Comparison of ENCODE assay signal across 15 cellular contexts in genomic region chr1:224234017-224234416, GRCh38. TPM values are rescaled to one million over a fixed set of nuclear protein-coding genes. Genes with fewer than 3 reads are reported as not detected.
DNase-seq lines count a peak whose midpoint lies in the region; ATAC-seq and TF ChIP-seq lines count a peak whose summit lies in the region.
"Had no signal": no experiment of that assay in that cellular context is flagged by ENCODE, and none has a peak within 500 bp of the region (broad histone marks: within the 10 kb centered on the region; RNA-seq: fewer than 3 reads in every experiment).

No MANE protein-coding gene starts in this region.

- no peak for TF ChIP-seq RAD21 in IMR-90 (IDR thresholded peaks at IDR 0.05; ENCODE audit: low read length)

- H2BK15ac ChIP-seq in IMR-90 (ENCODE audit: low read depth, low read length): no peak overlapping the region

- peaks cover 78% of the 10 kb centered on the region for H3K36me3 Mint-ChIP-seq in CD8-positive, alpha-beta T cell
- H3K36me3 Mint-ChIP-seq in central memory CD8-positive, alpha-beta T cell (ENCODE audit: insufficient read depth): peaks cover 42% of the 10 kb centered on the region
- peaks cover 3 to 33% (median 22%) of the 10 kb centered on the region in 5 donors for H3K36me3 Mint-ChIP-seq in naive thymus-derived CD4-positive, alpha-beta T cell

- H3K56ac ChIP-seq in IMR-90 (ENCODE audit: extremely low read depth, insufficient read depth, low read length): no peak overlapping the region

- H2BK120ac ChIP-seq in IMR-90 (ENCODE audit: low read depth, low read length): no peak overlapping the region

- H3K4me1 Mint-ChIP-seq in CD8-positive, alpha-beta T cell (ENCODE audit: low read depth): no peaks in the 10 kb centered on the region
- no peaks in the 10 kb centered on the region for H3K4me1 Mint-ChIP-seq in central memory CD8-positive, alpha-beta T cell
- H3K4me1 Mint-ChIP-seq in naive thymus-derived CD4-positive, alpha-beta T cell: no peaks in the 10 kb centered on the region
- H3K4me1 Mint-ChIP-seq: CD14-positive monocyte; CD8-positive, alpha-beta memory T cell; IgD-negative memory B cell had no signal

- no peak overlapping the region for H2AK9ac ChIP-seq in IMR-90 (replicated peaks; ENCODE audit: low read depth, low read length, poor library complexity)

- dilution Hi-C loops in IMR-90 (cut with HindIII; ENCODE audit: low sequenced_read_pairs, unreplicated experiment): no loop called here

- no peak overlapping the region for H3K23ac ChIP-seq in IMR-90 (ENCODE audit: low read depth, low read length)

- no peaks in the 10 kb centered on the region; a peak in 2 of 4 replicates for H3K79me1 ChIP-seq in IMR-90 (ENCODE audit: low read depth in 1 of 2, low read length in 2 of 2)

- no peak overlapping the region for H4K5ac ChIP-seq in IMR-90 (ENCODE audit: low read depth, low read length)

- H4K91ac ChIP-seq in IMR-90 (ENCODE audit: insufficient read depth, low read depth, low read length): no peak overlapping the region

- no peak overlapping the region for H2AFZ ChIP-seq in IMR-90 (replicated peaks; ENCODE audit: low read length, poor library complexity)

- no peak overlapping the region for H3K4me2 ChIP-seq in IMR-90 (ENCODE audit: low read depth, low read length)
- H3K4me2 ChIP-seq: KMS-11 had no signal

- no peak overlapping the region for H2AK5ac ChIP-seq in IMR-90 (ENCODE audit: low read depth, low read length)

- TF ChIP-seq CTCF in CD8-positive, alpha-beta T cell (IDR thresholded peaks at IDR 0.05): no peak
- TF ChIP-seq CTCF in IMR-90 (conservative IDR thresholded peaks at IDR 0.05; ENCODE audit: low read depth, low read length): no peak
- TF ChIP-seq CTCF in heart left ventricle (IDR thresholded peaks at IDR 0.05): no peak

- no peaks in the 10 kb centered on the region for H3K4me1 ChIP-seq in CD8-positive, alpha-beta T cell (ENCODE audit: insufficient read depth, low read length)
- no peaks in the 10 kb centered on the region for H3K4me1 ChIP-seq in IMR-90 (ENCODE audit: control insufficient read depth, insufficient read depth, low read length)
- H3K4me1 ChIP-seq in naive thymus-derived CD4-positive, alpha-beta T cell (ENCODE audit: control insufficient read depth in 2 of 2, insufficient read depth in 2 of 2, low read length in 2 of 2): no peaks in the 10 kb centered on the region
- peaks cover 0 to 9% (median 0%) of the 10 kb centered on the region in 12 donors for H3K4me1 ChIP-seq in heart left ventricle

- H3K27ac ChIP-seq in CD8-positive, alpha-beta T cell (ENCODE audit: low read depth, low read length): no peak overlapping the region
- H3K27ac ChIP-seq in IMR-90 (ENCODE audit: insufficient read depth, low read length) (no peak overlapping the region), heart left ventricle (no peak overlapping the region)
- no peak overlapping the region for H3K27ac ChIP-seq in naive thymus-derived CD4-positive, alpha-beta T cell (ENCODE audit: low read depth, low read length)
- H3K27ac ChIP-seq: KMS-11 had no signal

- CTCF ChIA-PET in CD8-positive, alpha-beta T cell (lab: Charles Lee): interaction anchor here (1.2 kb wide), 1 partner anchor 118 kb away, joined by 3 read pairs; no protein-coding TSS in a partner anchor
- CTCF ChIA-PET in IMR-90 (lab: Yijun Ruan, JAX): interaction anchor here (0.7 kb wide), 1 partner anchor 31 kb away, joined by 3 read pairs; no protein-coding TSS in a partner anchor
- CTCF ChIA-PET in naive thymus-derived CD4-positive, alpha-beta T cell (lab: Charles Lee): interaction anchor here (0.6 to 0.7 kb wide), 2 partner anchors 76 to 223 kb away, joined by 7 to 8 read pairs; no protein-coding TSS in a partner anchor

- no peak for TF ChIP-seq POLR2A in IMR-90 (IDR thresholded peaks at IDR 0.05; ENCODE audit: low read depth, low read length)
- TF ChIP-seq POLR2A in heart left ventricle (IDR thresholded peaks at IDR 0.05): no peak

- no peak for ATAC-seq in CD8-positive, alpha-beta T cell
- ATAC-seq in IMR-90 (ENCODE audit: low read depth): no peak
- no peak for ATAC-seq in central memory CD8-positive, alpha-beta T cell (replicated peaks; ENCODE audit: extremely low read depth, poor library complexity, severe bottlenecking)
- ATAC-seq in naive thymus-derived CD4-positive, alpha-beta T cell: no peak
- ATAC-seq in heart left ventricle: no peak
- no peak for ATAC-seq in HG03378 (IDR thresholded peaks at IDR 0.05; ENCODE audit: unreplicated experiment)
- ATAC-seq: GM12878 had no signal

- intact Hi-C loops in CD8-positive, alpha-beta T cell (cut with DNase I, micrococcal nuclease): loop anchor here in 1 of 2 experiments (5.0 kb wide), 1 partner anchor 62 kb away; no protein-coding TSS in a partner anchor
- intact Hi-C loops in IMR-90 (cut with micrococcal nuclease): no loop called here
- intact Hi-C loops in naive thymus-derived CD4-positive, alpha-beta T cell (cut with micrococcal nuclease): no loop called here
- intact Hi-C loops in heart left ventricle (cut with DNase I): no loop called here

- H3K9me1 ChIP-seq in IMR-90 (ENCODE audit: insufficient read depth, low read length): no peaks in the 10 kb centered on the region

- peak overlapping the region; percentile 13 for H3K27ac Mint-ChIP-seq in CD8-positive, alpha-beta T cell
- peak overlapping the region; percentile 61 for H3K27ac Mint-ChIP-seq in central memory CD8-positive, alpha-beta T cell (ENCODE audit: low read depth)
- peak overlapping the region in 5 of 9 donors; percentile 12 to 65 (median 53) for H3K27ac Mint-ChIP-seq in naive thymus-derived CD4-positive, alpha-beta T cell

- no peaks in the 10 kb centered on the region for H3K9me3 ChIP-seq in CD8-positive, alpha-beta T cell (ENCODE audit: low read length)
- H3K9me3 ChIP-seq in IMR-90 (ENCODE audit: control insufficient read depth, insufficient read depth, low read length): no peaks in the 10 kb centered on the region
- H3K9me3 ChIP-seq in naive thymus-derived CD4-positive, alpha-beta T cell (ENCODE audit: control insufficient read depth in 2 of 3, low read length in 3 of 3): no peaks in the 10 kb centered on the region
- no peaks in the 10 kb centered on the region for H3K9me3 ChIP-seq in heart left ventricle
- H3K9me3 ChIP-seq: HAP-1 had no signal

- no peaks in the 10 kb centered on the region for H3K27me3 Mint-ChIP-seq in CD8-positive, alpha-beta T cell (ENCODE audit: low read depth)
- no peaks in the 10 kb centered on the region for H3K27me3 Mint-ChIP-seq in central memory CD8-positive, alpha-beta T cell
- no peaks in the 10 kb centered on the region for H3K27me3 Mint-ChIP-seq in naive thymus-derived CD4-positive, alpha-beta T cell
- H3K27me3 Mint-ChIP-seq: CD8-positive, alpha-beta memory T cell; IgD-negative memory B cell had no signal

- no peak for DNase-seq in CD8-positive, alpha-beta T cell
- DNase-seq in IMR-90 (no peak), T-helper 9 cell (no peak), heart left ventricle (no peak)
- DNase-seq in central memory CD8-positive, alpha-beta T cell (ENCODE audit: low spot score in 2 of 2): no peak
- no peak for DNase-seq in naive thymus-derived CD4-positive, alpha-beta T cell
- DNase-seq: CD8-positive, alpha-beta memory T cell; DMS 273 treated with DMSO at 0.1 percent for 48 hours; GOT3 had no signal

- H3K14ac ChIP-seq in IMR-90 (replicated peaks; ENCODE audit: low read depth, low read length): no peak overlapping the region

- no peaks in the 10 kb centered on the region for H3K27me3 ChIP-seq in CD8-positive, alpha-beta T cell (ENCODE audit: insufficient read depth, low read length)
- no peaks in the 10 kb centered on the region for H3K27me3 ChIP-seq in IMR-90 (ENCODE audit: control insufficient read depth, insufficient read depth, low read length)
- H3K27me3 ChIP-seq in naive thymus-derived CD4-positive, alpha-beta T cell (ENCODE audit: control insufficient read depth in 2 of 2, insufficient read depth in 2 of 2, low read length in 2 of 2): no peaks in the 10 kb centered on the region
- H3K27me3 ChIP-seq in heart left ventricle: no peaks in the 10 kb centered on the region

- no peak overlapping the region for H2BK5ac ChIP-seq in IMR-90 (ENCODE audit: low read depth, low read length, poor library complexity, severe bottlenecking)

- no peak overlapping the region for H3K9ac ChIP-seq in IMR-90 (ENCODE audit: low read depth, low read length)
- H3K9ac ChIP-seq: KMS-11 had no signal

- H2BK20ac ChIP-seq in IMR-90 (ENCODE audit: low read depth, low read length): no peak overlapping the region

- H3K18ac ChIP-seq in IMR-90 (ENCODE audit: low read depth, low read length): no peak overlapping the region

- H3K4ac ChIP-seq in IMR-90 (ENCODE audit: low read depth, low read length): no peak overlapping the region

- no peak overlapping the region for H3K4me3 ChIP-seq in CD8-positive, alpha-beta T cell (ENCODE audit: low read depth, low read length)
- H3K4me3 ChIP-seq in IMR-90 (ENCODE audit: insufficient read depth, low read depth, low read length) (no peak overlapping the region), heart left ventricle (no peak overlapping the region)
- no peak overlapping the region for H3K4me3 ChIP-seq in naive thymus-derived CD4-positive, alpha-beta T cell (ENCODE audit: low read length)
- H3K4me3 ChIP-seq: GM12878, HAP-1 had no signal

- peaks cover 4% of the 10 kb centered on the region for H3K36me3 ChIP-seq in CD8-positive, alpha-beta T cell (ENCODE audit: insufficient read depth, low read length)
- peaks cover 11% of the 10 kb centered on the region for H3K36me3 ChIP-seq in IMR-90 (ENCODE audit: control insufficient read depth, insufficient read depth, low read length)
- H3K36me3 ChIP-seq in naive thymus-derived CD4-positive, alpha-beta T cell (ENCODE audit: control insufficient read depth in 2 of 3, insufficient read depth in 3 of 3, low read length in 3 of 3): peaks cover 0 to 32% (median 0%) of the 10 kb centered on the region in 3 experiments
- H3K36me3 ChIP-seq in heart left ventricle: peaks cover 0 to 83% (median 68%) of the 10 kb centered on the region in 9 donors

- POLR2A ChIA-PET in CD8-positive, alpha-beta T cell (lab: Charles Lee): no interaction called here
- POLR2A ChIA-PET in IMR-90 (lab: Charles Lee; ENCODE audit: unreplicated experiment): no interaction called here
- POLR2A ChIA-PET in naive thymus-derived CD4-positive, alpha-beta T cell (lab: Charles Lee): interaction anchor here (0.7 kb wide), 2 partner anchors 82 to 194 kb away, joined by 5 to 7 read pairs; no protein-coding TSS in a partner anchor

- no peaks in the 10 kb centered on the region for H4K20me1 ChIP-seq in IMR-90 (ENCODE audit: insufficient read depth, low read length)

- no peaks in the 10 kb centered on the region for H3K9me3 Mint-ChIP-seq in CD8-positive, alpha-beta T cell
- H3K9me3 Mint-ChIP-seq in central memory CD8-positive, alpha-beta T cell: no peaks in the 10 kb centered on the region
- no peaks in the 10 kb centered on the region for H3K9me3 Mint-ChIP-seq in naive thymus-derived CD4-positive, alpha-beta T cell
- H3K9me3 Mint-ChIP-seq: CD14-positive monocyte; CD8-positive, alpha-beta memory T cell; IgD-negative memory B cell had no signal

- in situ Hi-C loops in IMR-90 (cut with MboI; ENCODE audit: low sequenced_read_pairs): no loop called here

- no peak overlapping the region for H3K4me3 Mint-ChIP-seq in CD8-positive, alpha-beta T cell
- H3K4me3 Mint-ChIP-seq in central memory CD8-positive, alpha-beta T cell: no peak overlapping the region
- H3K4me3 Mint-ChIP-seq in naive thymus-derived CD4-positive, alpha-beta T cell: no peak overlapping the region
- H3K4me3 Mint-ChIP-seq: CD14-positive monocyte; CD8-positive, alpha-beta memory T cell; IgD-negative memory B cell had no signal

- no TSS peak for BruUV-seq in IMR-90 (replicated peaks; lab: Mats Ljungman, UMichigan)

- H4K8ac ChIP-seq in IMR-90 (ENCODE audit: low read depth in 2 of 2, low read length in 2 of 2): no peak overlapping the region

RNA-seq across cellular contexts. Expression of gene DEGS1, which starts 51.0 kb away (rescaled TPM):
- total RNA-seq in CD8-positive, alpha-beta T cell: 10 to 100 TPM; 52.1 to 54.7 TPM
- total RNA-seq in IMR-90 (2012; rRNA removed): 54.8 and 123 TPM in 2 replicates
- polyA plus RNA-seq in IMR-90 (2012; rRNA removed): 89.3 and 109 TPM in 2 replicates
- polyA plus RNA-seq in IMR-90 (2012; cell fraction: cytosol; rRNA removed): 78.1 and 78.3 TPM in 2 replicates
- polyA plus RNA-seq in IMR-90 (2012; cell fraction: nucleus; rRNA removed; ENCODE audit: low replicate concordance): 11.2 and 34.7 TPM in 2 replicates
- 10 to 100 TPM; 35.4 to 86.0 (median 38.3) TPM for total RNA-seq in naive thymus-derived CD4-positive, alpha-beta T cell
- polyA plus RNA-seq in naive thymus-derived CD4-positive, alpha-beta T cell: 10 to 100 TPM; 63.2 to 79.6 TPM
- total RNA-seq in heart left ventricle: 10 to 100 TPM; 35.8 to 75.2 (median 46.3) TPM
- polyA plus RNA-seq in heart left ventricle: 10 to 100 TPM; 40.9 to 54.5 TPM
